ENCODE assay signal across 27 cellular contexts in genomic region chr5:52504584-52505240, GRCh38.
DNase-seq lines count a peak whose midpoint lies in the region.
"Had no signal": no experiment of that assay in that cellular context is flagged by ENCODE, and none has a peak within 500 bp of the region (broad histone marks: within the 10 kb centered on the region; RNA-seq: fewer than 3 reads in every experiment).

No MANE protein-coding gene starts in this region.

- H3K36me3 ChIP-seq in BLaER1: no peaks in the 10 kb centered on the region
- H3K36me3 ChIP-seq: ascending aorta, cardiac muscle cell, esophagus muscularis mucosa, spleen had no signal

- H3K27me3 Mint-ChIP-seq in T-helper 2 cell treated with Interferon-gamma antibody and Interleukin-4, amounts not matched to agents 5 μg/mL and 100 μg/mL, for 36 hours (ENCODE audit: low read depth): peaks cover 25% of the 10 kb centered on the region

- peak overlapping the region; percentile 27 for H3K4me2 ChIP-seq in BLaER1

- no peaks in the 10 kb centered on the region for H3K36me3 Mint-ChIP-seq in T-helper 2 cell treated with Interferon-gamma antibody and Interleukin-4, amounts not matched to agents 5 μg/mL and 100 μg/mL, for 36 hours (ENCODE audit: low read depth)
- H3K36me3 Mint-ChIP-seq: activated naive CD4-positive, alpha-beta T cell treated with anti-CD3 and anti-CD28 coated beads, Interleukin-2, amount 50 U/mL, for 24 hours had no signal

- H3K9me3 ChIP-seq in BLaER1: no peaks in the 10 kb centered on the region
- H3K9me3 ChIP-seq: ascending aorta, esophagus muscularis mucosa, spleen had no signal

- H3K4me1 ChIP-seq in BLaER1: peaks cover 9% of the 10 kb centered on the region
- H3K4me1 ChIP-seq: ascending aorta, foreskin keratinocyte, spleen had no signal

- DNase-seq in DMS79 treated with DMSO at 0.1 percent for 48 hours (lab: John Stamatoyannopoulos, UW) (peak; percentile 84), NCI-H187 treated with DMSO at 0.1 percent for 48 hours (lab: John Stamatoyannopoulos, UW) (peak; percentile 67), cerebellar cortex (ENCODE audit: low spot score) (no peak), glomerular visceral epithelial cell (ENCODE audit: extremely low spot score) (no peak)
- DNase-seq in T-helper 2 cell treated with Interferon-gamma antibody and Interleukin-4, amounts not matched to agents 5 μg/mL and 100 μg/mL, for 36 hours (ENCODE audit: low spot score): no peak
- DNase-seq in activated T-cell treated with anti-CD3 and anti-CD28 coated beads, Interleukin-2, amount 50 U/mL, for 1 hour: no peak
- DNase-seq: activated CD4-positive, alpha-beta T cell treated with anti-CD3 and anti-CD28 coated beads for 1 hour; C1 segment of cervical spinal cord; cortex of kidney; foreskin keratinocyte; left colon; mammary epithelial cell; NCI-H1694 treated with DMSO at 0.1 percent for 48 hours; NCI-H2227 treated with DMSO at 0.1 percent for 48 hours; NCI-H526 treated with DMSO at 0.1 percent for 48 hours; posterior cingulate gyrus; right cardiac atrium; spleen; T-helper 17 cell; trophoblast cell had no signal

- H3K4me1 Mint-ChIP-seq in T-helper 2 cell treated with Interferon-gamma antibody and Interleukin-4, amounts not matched to agents 5 μg/mL and 100 μg/mL, for 36 hours (ENCODE audit: low read depth): peaks cover 13% of the 10 kb centered on the region
- H3K4me1 Mint-ChIP-seq: activated naive CD4-positive, alpha-beta T cell treated with anti-CD3 and anti-CD28 coated beads, Interleukin-2, amount 50 U/mL, for 24 hours had no signal

- peak overlapping the region; percentile 38 for H3K4me3 Mint-ChIP-seq in T-helper 2 cell treated with Interferon-gamma antibody and Interleukin-4, amounts not matched to agents 5 μg/mL and 100 μg/mL, for 36 hours
- H3K4me3 Mint-ChIP-seq: activated naive CD4-positive, alpha-beta T cell treated with anti-CD3 and anti-CD28 coated beads, Interleukin-2, amount 50 U/mL, for 24 hours; T-helper 17 cell had no signal

- H3K4me3 ChIP-seq in BLaER1: no peak overlapping the region
- H3K4me3 ChIP-seq: ascending aorta, cardiac muscle cell, esophagus muscularis mucosa, K562, spleen had no signal

- H3K27ac ChIP-seq in BLaER1: no peak overlapping the region
- H3K27ac ChIP-seq: ascending aorta, cardiac muscle cell, esophagus muscularis mucosa, foreskin keratinocyte, RWPE1, spleen had no signal

- H4K20me1 ChIP-seq in BLaER1: no peaks in the 10 kb centered on the region

- no peaks in the 10 kb centered on the region for H3K9me3 Mint-ChIP-seq in T-helper 2 cell treated with Interferon-gamma antibody and Interleukin-4, amounts not matched to agents 5 μg/mL and 100 μg/mL, for 36 hours
- H3K9me3 Mint-ChIP-seq: activated naive CD4-positive, alpha-beta T cell treated with anti-CD3 and anti-CD28 coated beads, Interleukin-2, amount 50 U/mL, for 24 hours had no signal

- no peak overlapping the region for H3K27ac Mint-ChIP-seq in T-helper 2 cell treated with Interferon-gamma antibody and Interleukin-4, amounts not matched to agents 5 μg/mL and 100 μg/mL, for 36 hours
- H3K27ac Mint-ChIP-seq: activated naive CD4-positive, alpha-beta T cell treated with anti-CD3 and anti-CD28 coated beads, Interleukin-2, amount 50 U/mL, for 24 hours; T-helper 17 cell had no signal

- no peak overlapping the region for H3K9ac ChIP-seq in BLaER1

- no peaks in the 10 kb centered on the region for H3K27me3 ChIP-seq in BLaER1
- H3K27me3 ChIP-seq: ascending aorta, cardiac muscle cell, esophagus muscularis mucosa, foreskin keratinocyte, spleen had no signal

Comparison
In these comparisons a context has a peak if more than half of its experiments do, and no peak if none do; other contexts are left out.
1. DNase-seq: peak in DMS79 treated with DMSO at 0.1 percent for 48 hours (single experiment) and NCI-H187 treated with DMSO at 0.1 percent for 48 hours (single experiment); none in T-helper 2 cell treated with Interferon-gamma antibody and Interleukin-4, amounts not matched to agents 5 μg/mL and 100 μg/mL, for 36 hours (single experiment), cerebellar cortex (single experiment), glomerular visceral epithelial cell (single experiment) and activated T-cell treated with anti-CD3 and anti-CD28 coated beads, Interleukin-2, amount 50 U/mL, for 1 hour (single experiment).